ENCODE assay signal across 19 cellular contexts in the genomic region with DNA sequence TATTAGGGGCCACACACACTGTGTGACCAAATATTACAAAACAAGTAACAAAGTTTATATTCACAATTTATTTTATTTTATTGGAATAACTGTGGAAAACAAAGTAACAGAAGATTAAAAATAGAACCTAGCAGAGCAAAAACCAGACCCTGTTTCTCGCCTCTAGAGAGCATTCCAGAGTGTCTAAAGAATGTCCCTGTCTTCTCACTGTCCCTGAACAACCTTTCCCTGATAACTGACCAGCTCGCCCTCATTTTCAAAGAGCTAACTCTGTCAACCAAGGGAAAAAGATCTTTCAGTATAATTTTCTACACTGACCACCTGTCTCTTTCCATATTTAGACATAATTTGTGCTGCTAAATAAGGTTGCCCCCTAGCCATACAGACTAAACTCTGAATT.
DNase-seq lines count a peak whose midpoint lies in the region; ATAC-seq, FAIRE-seq and TF ChIP-seq lines count a peak whose summit lies in the region.
"Had no signal": no experiment of that assay in that cellular context is flagged by ENCODE, and none has a peak within 500 bp of the region (broad histone marks: within the 10 kb centered on the region; RNA-seq: fewer than 3 reads in every experiment).

No MANE protein-coding gene starts in this region.

- H3K27ac ChIP-seq in psoas muscle (peak overlapping the region; percentile 73), thoracic aorta (peak overlapping the region; percentile 60 to 62), SK-N-SH (ENCODE audit: low read depth in 2 of 2, low read length in 1 of 2) (no peak overlapping the region)
- H3K27ac ChIP-seq: GM23248 had no signal

- TF ChIP-seq EP300 in SK-N-SH (IDR thresholded peaks at IDR 0.05; ENCODE audit: borderline replicate concordance in 1 of 2, low read depth in 1 of 2, low read length in 1 of 2) = no peak

- POLR2A ChIA-PET in GM10248 (lab: Yijun Ruan, JAX) (no interaction called here), SK-N-SH (lab: Yijun Ruan, JAX) (no interaction called here)

- no peaks in the 10 kb centered on the region for H3K79me2 ChIP-seq in SK-N-SH (ENCODE audit: insufficient read depth)

- CTCF ChIA-PET in GM10248 (lab: Yijun Ruan, JAX) = no interaction called here
- CTCF ChIA-PET in SK-N-SH (lab: Yijun Ruan, JAX) = no interaction called here

- H4K20me1 ChIP-seq in SK-N-SH (ENCODE audit: insufficient read depth) = no peaks in the 10 kb centered on the region

- TF ChIP-seq CTCF in psoas muscle (IDR thresholded peaks at IDR 0.05) (no peak), thoracic aorta (IDR thresholded peaks at IDR 0.05) (no peak), GM10248 (IDR thresholded peaks at IDR 0.05; ENCODE audit: control extremely low read depth, extremely low read depth, low read depth, missing control alignments) (no peak), SK-N-SH (IDR thresholded peaks at IDR 0.05) (no peak)

- H3K4me2 ChIP-seq in SK-N-SH = no peak overlapping the region

- H3K9me2 ChIP-seq in SK-N-SH = no peaks in the 10 kb centered on the region

- no peak overlapping the region for H3K9ac ChIP-seq in SK-N-SH
- H3K9ac ChIP-seq: GM23248 had no signal

- H3K9me3 ChIP-seq in psoas muscle (no peaks in the 10 kb centered on the region), thoracic aorta (no peaks in the 10 kb centered on the region), SK-N-SH (no peaks in the 10 kb centered on the region)

- ATAC-seq in left cardiac atrium = peak; percentile 84 to 92
- ATAC-seq in psoas muscle = peak; percentile 60 to 75 (median 64)
- ATAC-seq in thoracic aorta (ENCODE audit: insufficient number of reproducible peaks, low FRiP score, low read depth) = no peak
- no peak for ATAC-seq in HG02852 (IDR thresholded peaks at IDR 0.05; ENCODE audit: unreplicated experiment)
- no peak for ATAC-seq in GM21786 (IDR thresholded peaks at IDR 0.05; ENCODE audit: unreplicated experiment)
- ATAC-seq: K562 had no signal

- H3K4me1 ChIP-seq in psoas muscle (peaks cover 29% of the 10 kb centered on the region), thoracic aorta (ENCODE audit: control insufficient read depth in 1 of 2, low read depth in 2 of 2) (peaks cover 12 to 32% of the 10 kb centered on the region in 2 donors), SK-N-SH (ENCODE audit: control insufficient read depth in 1 of 2, insufficient read depth in 2 of 2, low read depth in 1 of 2, low read length in 1 of 2) (no peaks in the 10 kb centered on the region)

- peak; percentile 91 for FAIRE-seq in endometrium (lab: Jason Lieb, UNC)
- FAIRE-seq: K562 had no signal

- no peaks in the 10 kb centered on the region for H3K27me3 ChIP-seq in psoas muscle (ENCODE audit: insufficient read depth in 3 of 3, low read length in 2 of 3)
- H3K27me3 ChIP-seq in thoracic aorta (replicated peaks; ENCODE audit: insufficient read depth) = no peaks in the 10 kb centered on the region
- no peaks in the 10 kb centered on the region for H3K27me3 ChIP-seq in SK-N-SH (ENCODE audit: insufficient read depth)

- no peak for TF ChIP-seq RAD21 in SK-N-SH (IDR thresholded peaks at IDR 0.05; ENCODE audit: low read length)

- WGBS in psoas muscle, 3 donors = 10 to 40% (median 19%) methylated on average over 2 of the region's 2 CpGs
- 45% methylated on average over 2 of the region's 2 CpGs for WGBS in SK-N-SH (ENCODE audit: low lambda C conversion rate)

- H3K4me3 ChIP-seq in psoas muscle (no peak overlapping the region), thoracic aorta (no peak overlapping the region), SK-N-SH (ENCODE audit: low read depth in 2 of 2, low read length in 1 of 2) (no peak overlapping the region)
- H3K4me3 ChIP-seq: GM23248, K562 had no signal

- intact Hi-C loops in left cardiac atrium (cut with DNase I) (no loop called here), psoas muscle (cut with DNase I) (loop anchor here in 1 of 2 donors (5.0 kb wide), 1 partner anchor 41 kb away; no protein-coding TSS in a partner anchor)

- no peaks in the 10 kb centered on the region for H3F3A ChIP-seq in SK-N-SH (replicated peaks; ENCODE audit: insufficient read depth)

- DNase-seq in left cardiac atrium (no peak), psoas muscle (no peak), thoracic aorta (ENCODE audit: low spot score) (no peak), GM10248 (ENCODE audit: extremely low spot score) (no peak), SK-N-SH (no peak)
- DNase-seq: CD8-positive, alpha-beta memory T cell; GF-D8; GM23248; NCI-H1048; NCI-H1694; NCI-H2107; NCI-H345; NCI-H69; NK-92 treated with Interleukin-12 subunit alpha and Interleukin-12 subunit beta, amount 100 ng/mL, for 24 hours; RPMI8226 had no signal

- H3K36me3 ChIP-seq in psoas muscle (ENCODE audit: insufficient read depth in 1 of 2, low read depth in 1 of 2) (no peaks in the 10 kb centered on the region), thoracic aorta (no peaks in the 10 kb centered on the region), SK-N-SH (replicated peaks in 1 of 2; ENCODE audit: control insufficient read depth in 1 of 2, insufficient read depth in 2 of 2, low read length in 1 of 2) (no peaks in the 10 kb centered on the region)

- no peak overlapping the region for H2AFZ ChIP-seq in SK-N-SH (ENCODE audit: low read depth)
- H2AFZ ChIP-seq: GM23248 had no signal

TF ChIP-seq in SK-N-SH, 30 proteins besides CTCF, POLR2A, EP300 and RAD21:
- TF ChIP-seq MAX (IDR thresholded peaks at IDR 0.05; ENCODE audit: low read depth) = no peak
- TF ChIP-seq PBX3 (IDR thresholded peaks at IDR 0.05) = no peak
- TF ChIP-seq TCF12 (IDR thresholded peaks at IDR 0.05) = no peak
- no peak for TF ChIP-seq ELF1 (IDR thresholded peaks at IDR 0.05)
- no peak for TF ChIP-seq POLR2AphosphoS5 (IDR thresholded peaks at IDR 0.05; ENCODE audit: low read depth, low read length)
- no peak for TF ChIP-seq REST (IDR thresholded peaks at IDR 0.05; ENCODE audit: low read depth, low read length)
- TF ChIP-seq TEAD4 (IDR thresholded peaks at IDR 0.05; ENCODE audit: borderline replicate concordance, insufficient read depth) = no peak
- TF ChIP-seq FOSL2 (IDR thresholded peaks at IDR 0.05; ENCODE audit: borderline replicate concordance, low read depth) = no peak
- no peak for TF ChIP-seq NFIC (IDR thresholded peaks at IDR 0.05; ENCODE audit: borderline replicate concordance)
- TF ChIP-seq FOXM1 (IDR thresholded peaks at IDR 0.05; ENCODE audit: low read depth) = no peak
- no peak for TF ChIP-seq RXRA (IDR thresholded peaks at IDR 0.05; ENCODE audit: borderline replicate concordance, low read depth)

Comparison
In these comparisons a context has a peak if more than half of its experiments do, and no peak if none do; other contexts are left out.
1. ATAC-seq: peak in left cardiac atrium (2 of 2) and psoas muscle (4 of 4); none in thoracic aorta (single experiment), HG02852 (single experiment) and GM21786 (single experiment).
2. H3K27ac ChIP-seq: peak in psoas muscle (single experiment) and thoracic aorta (2 of 2); none in SK-N-SH (0 of 2).